1 cellular context compared by ENCODE assay signal in the genomic region with DNA sequence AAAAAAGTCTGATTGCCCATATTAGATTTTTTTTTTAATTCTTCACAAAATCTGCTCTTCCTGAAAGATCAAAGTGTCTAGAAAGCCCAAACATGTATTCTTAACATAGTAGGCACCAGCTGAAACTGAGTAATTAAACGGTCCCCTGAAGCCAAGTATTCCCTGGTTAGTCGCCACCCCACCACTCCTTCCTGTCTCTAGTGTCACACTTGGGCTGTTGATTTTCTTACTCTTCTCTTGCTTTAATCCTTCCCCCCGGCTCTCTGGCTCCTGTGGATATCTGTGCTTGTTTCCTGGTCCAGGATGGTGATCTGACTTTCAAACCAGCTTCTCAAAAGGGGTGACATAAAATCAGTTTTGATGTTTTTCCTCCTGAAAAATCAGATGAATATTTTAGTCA.
TF ChIP-seq lines count a peak whose summit lies in the region.

No MANE protein-coding gene starts in this region.

TF ChIP-seq in WTC11, 78 proteins besides CTCF, POLR2A, EP300 and RAD21 (continued from another document):
- TF ChIP-seq, protein P1, sequence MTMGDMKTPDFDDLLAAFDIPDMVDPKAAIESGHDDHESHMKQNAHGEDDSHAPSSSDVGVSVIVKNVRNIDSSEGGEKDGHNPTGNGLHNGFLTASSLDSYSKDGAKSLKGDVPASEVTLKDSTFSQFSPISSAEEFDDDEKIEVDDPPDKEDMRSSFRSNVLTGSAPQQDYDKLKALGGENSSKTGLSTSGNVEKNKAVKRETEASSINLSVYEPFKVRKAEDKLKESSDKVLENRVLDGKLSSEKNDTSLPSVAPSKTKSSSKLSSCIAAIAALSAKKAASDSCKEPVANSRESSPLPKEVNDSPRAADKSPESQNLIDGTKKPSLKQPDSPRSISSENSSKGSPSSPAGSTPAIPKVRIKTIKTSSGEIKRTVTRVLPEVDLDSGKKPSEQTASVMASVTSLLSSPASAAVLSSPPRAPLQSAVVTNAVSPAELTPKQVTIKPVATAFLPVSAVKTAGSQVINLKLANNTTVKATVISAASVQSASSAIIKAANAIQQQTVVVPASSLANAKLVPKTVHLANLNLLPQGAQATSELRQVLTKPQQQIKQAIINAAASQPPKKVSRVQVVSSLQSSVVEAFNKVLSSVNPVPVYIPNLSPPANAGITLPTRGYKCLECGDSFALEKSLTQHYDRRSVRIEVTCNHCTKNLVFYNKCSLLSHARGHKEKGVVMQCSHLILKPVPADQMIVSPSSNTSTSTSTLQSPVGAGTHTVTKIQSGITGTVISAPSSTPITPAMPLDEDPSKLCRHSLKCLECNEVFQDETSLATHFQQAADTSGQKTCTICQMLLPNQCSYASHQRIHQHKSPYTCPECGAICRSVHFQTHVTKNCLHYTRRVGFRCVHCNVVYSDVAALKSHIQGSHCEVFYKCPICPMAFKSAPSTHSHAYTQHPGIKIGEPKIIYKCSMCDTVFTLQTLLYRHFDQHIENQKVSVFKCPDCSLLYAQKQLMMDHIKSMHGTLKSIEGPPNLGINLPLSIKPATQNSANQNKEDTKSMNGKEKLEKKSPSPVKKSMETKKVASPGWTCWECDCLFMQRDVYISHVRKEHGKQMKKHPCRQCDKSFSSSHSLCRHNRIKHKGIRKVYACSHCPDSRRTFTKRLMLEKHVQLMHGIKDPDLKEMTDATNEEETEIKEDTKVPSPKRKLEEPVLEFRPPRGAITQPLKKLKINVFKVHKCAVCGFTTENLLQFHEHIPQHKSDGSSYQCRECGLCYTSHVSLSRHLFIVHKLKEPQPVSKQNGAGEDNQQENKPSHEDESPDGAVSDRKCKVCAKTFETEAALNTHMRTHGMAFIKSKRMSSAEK (CRISPR knock-in tag; IDR thresholded peaks at IDR 0.05; ENCODE audit: borderline replicate concordance) = no peak
- TF ChIP-seq, protein P2, sequence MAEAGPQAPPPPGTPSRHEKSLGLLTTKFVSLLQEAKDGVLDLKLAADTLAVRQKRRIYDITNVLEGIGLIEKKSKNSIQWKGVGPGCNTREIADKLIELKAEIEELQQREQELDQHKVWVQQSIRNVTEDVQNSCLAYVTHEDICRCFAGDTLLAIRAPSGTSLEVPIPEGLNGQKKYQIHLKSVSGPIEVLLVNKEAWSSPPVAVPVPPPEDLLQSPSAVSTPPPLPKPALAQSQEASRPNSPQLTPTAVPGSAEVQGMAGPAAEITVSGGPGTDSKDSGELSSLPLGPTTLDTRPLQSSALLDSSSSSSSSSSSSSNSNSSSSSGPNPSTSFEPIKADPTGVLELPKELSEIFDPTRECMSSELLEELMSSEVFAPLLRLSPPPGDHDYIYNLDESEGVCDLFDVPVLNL (CRISPR knock-in tag; IDR thresholded peaks at IDR 0.05; ENCODE audit: borderline replicate concordance, low read depth) = no peak
- TF ChIP-seq JAZF1 (CRISPR knock-in tag; IDR thresholded peaks at IDR 0.05) (no peak), TEAD1 (CRISPR knock-in tag; IDR thresholded peaks at IDR 0.05) (no peak), ZNF263 (CRISPR knock-in tag; IDR thresholded peaks at IDR 0.05; ENCODE audit: low read depth) (no peak)
